11 cellular contexts compared by ENCODE assay signal in genomic region chrX:123993326-123993725, GRCh38. TPM values are rescaled to one million over a fixed set of nuclear protein-coding genes. Genes with fewer than 3 reads are reported as not detected.
DNase-seq lines count a peak whose midpoint lies in the region; ATAC-seq, FAIRE-seq and TF ChIP-seq lines count a peak whose summit lies in the region.
"Had no signal": no experiment of that assay in that cellular context is flagged by ENCODE, and none has a peak within 500 bp of the region (broad histone marks: within the 10 kb centered on the region; RNA-seq: fewer than 3 reads in every experiment).

No MANE protein-coding gene starts in this region.

- peaks cover 4% of the 10 kb centered on the region for H3K36me3 Mint-ChIP-seq in memory B cell

- no peak overlapping the region for H3K4me3 Mint-ChIP-seq in memory B cell

- in situ Hi-C loops in KBM-7 (cut with MboI; ENCODE audit: low pct_unique_long_range_greater_than_20kb, low sequenced_read_pairs): no loop called here

- peaks cover 25% of the 10 kb centered on the region for H3K4me1 Mint-ChIP-seq in memory B cell

- ATAC-seq in memory B cell (ENCODE audit: low read depth): no peak
- ATAC-seq in GM19397 (IDR thresholded peaks at IDR 0.05; ENCODE audit: unreplicated experiment): no peak
- ATAC-seq: esophagus mucosa had no signal

- H3K9me3 Mint-ChIP-seq in memory B cell: no peaks in the 10 kb centered on the region

- no peaks in the 10 kb centered on the region for H3K27me3 Mint-ChIP-seq in memory B cell

- no peak for FAIRE-seq in bronchial epithelial cell (lab: Jason Lieb, UNC)

- no peak overlapping the region for H3K4me3 ChIP-seq in AG10803 (ENCODE audit: low read length)
- no peak overlapping the region for H3K4me3 ChIP-seq in bronchial epithelial cell (ENCODE audit: low read depth, low read length)

- H3K27me3 ChIP-seq in bronchial epithelial cell (ENCODE audit: control insufficient read depth, insufficient read depth, low read length): no peaks in the 10 kb centered on the region

- H3K36me3 ChIP-seq in bronchial epithelial cell (ENCODE audit: control insufficient read depth, insufficient read depth, low read length): no peaks in the 10 kb centered on the region

- DNase-seq in AG10803 (ENCODE audit: low read depth) (peak; percentile 60), HT1080 (ENCODE audit: low read depth) (peak; percentile 84), bronchial epithelial cell (ENCODE audit: low read depth) (peak; percentile 86), memory B cell (ENCODE audit: low spot score in 2 of 2) (no peak), NCI-H2227 (lab: John Stamatoyannopoulos, UW; ENCODE audit: unreplicated experiment) (no peak), KBM-7 (no peak)
- no peak for DNase-seq in stimulated activated naive CD4-positive, alpha-beta T cell treated with Interleukin-2 at 50 U/mL for 16 hours (lab: John Stamatoyannopoulos, UW)
- DNase-seq: NCI-H1105, NCI-H774 had no signal

- H3K27ac Mint-ChIP-seq in memory B cell: peak overlapping the region; percentile 86

- TF ChIP-seq CTCF in AG10803 (conservative IDR thresholded peaks at IDR 0.05; ENCODE audit: low read length) (no peak), bronchial epithelial cell (IDR thresholded peaks at IDR 0.05; ENCODE audit: insufficient read depth, low read length, severe bottlenecking) (no peak)

RNA-seq across cellular contexts. Expression of gene STAG2, which starts 31.8 kb away (rescaled TPM):
- total RNA-seq in HT1080 (2014; rRNA removed; shearing (Covaris generic)): 61.8 and 68.5 TPM in 2 replicates
- polyA plus RNA-seq in HT1080 (2015; cell fraction: cytosol; rRNA removed): 37.5 and 52.5 TPM in 2 replicates
- polyA plus RNA-seq in HT1080 (2015; cell fraction: nucleus; rRNA removed): 81.0 and 86.4 TPM in 2 replicates
- total RNA-seq in bronchial epithelial cell: 90.8 and 95.1 TPM in 2 replicates

Comparison
In these comparisons a context has a peak if more than half of its experiments do, and no peak if none do; other contexts are left out.
1. DNase-seq: peak in AG10803 (single experiment), HT1080 (single experiment) and bronchial epithelial cell (single experiment); none in memory B cell (0 of 2), NCI-H2227 (single experiment), stimulated activated naive CD4-positive, alpha-beta T cell treated with Interleukin-2 at 50 U/mL for 16 hours (single experiment) and KBM-7 (single experiment).